Comparison of ENCODE assay signal across 8 cellular contexts in the genomic region with DNA sequence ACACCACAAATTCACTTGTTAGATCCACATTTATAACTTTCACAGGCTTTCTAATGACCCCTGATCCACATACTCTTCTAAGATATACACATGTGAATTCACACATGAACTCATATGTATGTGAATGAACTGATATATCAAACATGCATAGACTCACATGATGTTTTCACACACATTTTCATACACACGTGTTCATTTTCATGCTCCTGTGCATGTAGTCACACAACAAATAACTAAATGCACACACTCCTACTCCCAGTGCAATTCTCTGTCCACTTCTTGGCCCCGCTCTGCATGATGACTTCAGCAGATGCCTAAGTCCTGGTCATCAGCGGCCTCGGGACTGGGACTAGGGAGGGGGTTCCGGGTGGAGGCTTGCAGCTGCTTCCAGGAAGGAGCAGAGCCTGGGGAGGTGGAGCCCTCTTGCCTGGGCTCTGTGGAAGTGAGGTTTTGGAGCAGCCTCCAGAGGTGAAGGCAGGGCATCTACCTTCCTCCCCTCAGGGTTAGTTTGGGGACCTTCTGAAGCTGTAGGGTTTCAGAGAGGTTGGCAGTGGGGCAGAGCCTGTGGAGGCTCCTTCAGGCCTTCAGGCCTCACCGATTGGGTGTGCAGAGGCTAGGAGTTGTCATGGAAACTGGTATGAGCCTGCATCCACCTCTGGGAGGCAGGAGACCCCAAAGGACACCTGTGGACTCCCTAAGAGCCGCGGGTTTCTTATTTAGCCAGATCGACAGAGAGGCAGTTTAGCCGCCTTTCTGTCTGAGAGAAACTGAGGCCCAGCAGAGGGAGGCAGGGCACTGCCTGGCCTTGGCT. TPM values are rescaled to one million over a fixed set of nuclear protein-coding genes. Genes with fewer than 3 reads are reported as not detected.
A peak's percentile ranks its signal among the peaks of the same experiment; 100 is the strongest.
DNase-seq lines count a peak whose midpoint lies in the region; ATAC-seq lines count a peak whose summit lies in the region.

No MANE protein-coding gene starts in this region.

- H3K4me1 ChIP-seq in neuronal stem cell (ENCODE audit: control insufficient read depth in 2 of 2, insufficient read depth in 1 of 2, low read depth in 1 of 2, low read length in 2 of 2), result peaks cover 23 to 25% of the 10 kb centered on the region in 2 donors

- no peak overlapping the region for H2BK5ac ChIP-seq in neuronal stem cell (ENCODE audit: low read length)

- H3K27me3 ChIP-seq in neuronal stem cell (ENCODE audit: control insufficient read depth in 3 of 3, insufficient read depth in 3 of 3, low read depth in 1 of 3, low read length in 3 of 3), result no peaks in the 10 kb centered on the region

- H2BK12ac ChIP-seq in neuronal stem cell (ENCODE audit: low read length), result no peak overlapping the region

- peak overlapping the region; percentile 50 for H3K18ac ChIP-seq in neuronal stem cell (ENCODE audit: low read length)

- POLR2A ChIA-PET in activated CD4-positive, alpha-beta memory T cell treated with anti-CD3 and anti-CD28 coated beads for 36 hours (lab: Charles Lee), result no interaction called here

- H3K14ac ChIP-seq in neuronal stem cell (ENCODE audit: low read length), result no peak overlapping the region

- H2AFZ ChIP-seq in neuronal stem cell (ENCODE audit: low read length), result no peak overlapping the region

- H4K91ac ChIP-seq in neuronal stem cell (ENCODE audit: low read depth, low read length, poor library complexity), result no peak overlapping the region

- intact Hi-C loops in activated CD4-positive, alpha-beta memory T cell treated with anti-CD3 and anti-CD28 coated beads for 36 hours (cut with micrococcal nuclease), result no loop called here

- peak overlapping the region in 1 of 2 donors; percentile 99 for H3K4me3 ChIP-seq in neuronal stem cell (ENCODE audit: low read length in 2 of 2)

- H3K79me1 ChIP-seq in neuronal stem cell (ENCODE audit: low read depth, low read length), result peaks cover 28% of the 10 kb centered on the region

- CTCF ChIA-PET in activated CD4-positive, alpha-beta memory T cell treated with anti-CD3 and anti-CD28 coated beads for 36 hours (lab: Charles Lee), result interaction anchor here (2.8 to 14.6 kb wide), 2 partner anchors 10 to 15 kb away, joined by 6 to 199 read pairs; no protein-coding TSS in a partner anchor

- no peak for ATAC-seq in HG03354 (IDR thresholded peaks at IDR 0.05; ENCODE audit: poor library complexity, severe bottlenecking, unreplicated experiment)
- no peak for ATAC-seq in GM19395 (IDR thresholded peaks at IDR 0.05; ENCODE audit: unreplicated experiment)
- ATAC-seq in GM21717 (IDR thresholded peaks at IDR 0.05; ENCODE audit: unreplicated experiment), result no peak

- H2BK120ac ChIP-seq in neuronal stem cell (ENCODE audit: low read depth, low read length), result no peak overlapping the region

- peaks cover 16% of the 10 kb centered on the region for H3K4me1 Mint-ChIP-seq in activated CD4-positive, alpha-beta memory T cell treated with anti-CD3 and anti-CD28 coated beads for 36 hours (ENCODE audit: low read depth)

- H3K23ac ChIP-seq in neuronal stem cell (ENCODE audit: low read depth, low read length, poor library complexity), result no peak overlapping the region

- H3K36me3 Mint-ChIP-seq in activated CD4-positive, alpha-beta memory T cell treated with anti-CD3 and anti-CD28 coated beads for 36 hours, result no peaks in the 10 kb centered on the region

- no CpG with 5 or more reads among the region's 10 CpGs for WGBS in neuronal stem cell (ENCODE audit: extremely low coverage in 2 of 2, insufficient read length in 2 of 2, insufficient replicate concordance in 1 of 2), 2 donors

- H3K4me3 Mint-ChIP-seq in activated CD4-positive, alpha-beta memory T cell treated with anti-CD3 and anti-CD28 coated beads for 36 hours, result peak overlapping the region; percentile 25

- H3K36me3 ChIP-seq in neuronal stem cell (replicated peaks in 1 of 2; ENCODE audit: control insufficient read depth in 2 of 2, insufficient read depth in 2 of 2, low read length in 2 of 2), result peaks cover 36 to 49% of the 10 kb centered on the region in 2 donors

- H3K4ac ChIP-seq in neuronal stem cell (ENCODE audit: low read length), result no peak overlapping the region

- H3K9me3 ChIP-seq in neuronal stem cell (replicated peaks in 1 of 2; ENCODE audit: control insufficient read depth in 2 of 2, insufficient read depth in 1 of 2, low read depth in 1 of 2, low read length in 2 of 2), result no peaks in the 10 kb centered on the region

- H2AK5ac ChIP-seq in neuronal stem cell (ENCODE audit: low read depth, low read length), result no peak overlapping the region

- no peak overlapping the region for H4K8ac ChIP-seq in neuronal stem cell (ENCODE audit: low read depth, low read length)

- H3K9me3 Mint-ChIP-seq in activated CD4-positive, alpha-beta memory T cell treated with anti-CD3 and anti-CD28 coated beads for 36 hours, result no peaks in the 10 kb centered on the region

- H3K27ac Mint-ChIP-seq in activated CD4-positive, alpha-beta memory T cell treated with anti-CD3 and anti-CD28 coated beads for 36 hours, result no peak overlapping the region

- peak overlapping the region; percentile 97 for H3K4me2 ChIP-seq in neuronal stem cell (ENCODE audit: insufficient read depth, low read length, poor library complexity, severe bottlenecking)

- peak overlapping the region; percentile 95 for H3K9ac ChIP-seq in neuronal stem cell (ENCODE audit: low read depth, low read length, poor library complexity)

- DNase-seq in GM04504 (ENCODE audit: low read depth) (peak; percentile 85), foreskin melanocyte (peak; percentile 73), neuronal stem cell (ENCODE audit: low spot score) (no peak)
- no peak for DNase-seq in activated CD4-positive, alpha-beta memory T cell treated with anti-CD3 and anti-CD28 coated beads for 36 hours
- DNase-seq in stimulated activated CD4-positive, alpha-beta T cell treated with anti-CD3 and anti-CD28 coated beads, Interleukin-2, amount 100 ng/mL, for 48 hours, result no peak

- H3K27ac ChIP-seq in neuronal stem cell (replicated peaks; ENCODE audit: low read length), result no peak overlapping the region

- no peak overlapping the region for H2BK15ac ChIP-seq in neuronal stem cell (ENCODE audit: low read length)

- no peaks in the 10 kb centered on the region for H3K27me3 Mint-ChIP-seq in activated CD4-positive, alpha-beta memory T cell treated with anti-CD3 and anti-CD28 coated beads for 36 hours

RNA-seq across cellular contexts. Expression of gene LZTS2, which starts 1.8 kb away (rescaled TPM):
- total RNA-seq in activated CD4-positive, alpha-beta memory T cell treated with anti-CD3 and anti-CD28 coated beads for 36 hours, result 10 to 100 TPM; 12.0 to 12.5 TPM
- polyA plus RNA-seq in neuronal stem cell (2013, experiment 1 of 2), result 75.1 TPM
- 76.2 TPM for polyA plus RNA-seq in neuronal stem cell (2013, experiment 2 of 2)

RNA-seq across cellular contexts. Expression of gene TWNK, which starts 14.1 kb away (rescaled TPM):
- 10 to 100 TPM; 12.8 to 14.0 TPM for total RNA-seq in activated CD4-positive, alpha-beta memory T cell treated with anti-CD3 and anti-CD28 coated beads for 36 hours
- polyA plus RNA-seq in neuronal stem cell (2013, experiment 1 of 2), result 7.5 TPM
- 7.0 TPM for polyA plus RNA-seq in neuronal stem cell (2013, experiment 2 of 2)

RNA-seq across cellular contexts. Expression of gene MRPL43, which starts 14.1 kb away (rescaled TPM):
- 10 to 100 TPM; 47.0 to 50.1 TPM for total RNA-seq in activated CD4-positive, alpha-beta memory T cell treated with anti-CD3 and anti-CD28 coated beads for 36 hours
- 72.6 TPM for polyA plus RNA-seq in neuronal stem cell (2013, experiment 1 of 2)
- 69.4 TPM for polyA plus RNA-seq in neuronal stem cell (2013, experiment 2 of 2)

RNA-seq across cellular contexts. Expression of gene PDZD7, which starts 29.5 kb away (rescaled TPM):
- under 1 TPM; 0.31 to 0.93 TPM for total RNA-seq in activated CD4-positive, alpha-beta memory T cell treated with anti-CD3 and anti-CD28 coated beads for 36 hours
- polyA plus RNA-seq in neuronal stem cell (2013, experiment 1 of 2), result 0.29 TPM
- polyA plus RNA-seq in neuronal stem cell (2013, experiment 2 of 2), result 0.33 TPM

RNA-seq across cellular contexts. Expression of gene SFXN3, which starts 29.6 kb away (rescaled TPM):
- 10 to 100 TPM; 40.4 to 41.9 TPM for total RNA-seq in activated CD4-positive, alpha-beta memory T cell treated with anti-CD3 and anti-CD28 coated beads for 36 hours
- polyA plus RNA-seq in neuronal stem cell (2013, experiment 1 of 2), result 0.06 TPM
- 0.11 TPM for polyA plus RNA-seq in neuronal stem cell (2013, experiment 2 of 2)

Comparison
In these comparisons a context has a peak if more than half of its experiments do, and no peak if none do; other contexts are left out.
1. DNase-seq: peak in GM04504 (single experiment) and foreskin melanocyte (single experiment); none in activated CD4-positive, alpha-beta memory T cell treated with anti-CD3 and anti-CD28 coated beads for 36 hours (single experiment), neuronal stem cell (single experiment) and stimulated activated CD4-positive, alpha-beta T cell treated with anti-CD3 and anti-CD28 coated beads, Interleukin-2, amount 100 ng/mL, for 48 hours (0 of 2).